Comparison of ENCODE assay signal across 8 cellular contexts in the genomic region with DNA sequence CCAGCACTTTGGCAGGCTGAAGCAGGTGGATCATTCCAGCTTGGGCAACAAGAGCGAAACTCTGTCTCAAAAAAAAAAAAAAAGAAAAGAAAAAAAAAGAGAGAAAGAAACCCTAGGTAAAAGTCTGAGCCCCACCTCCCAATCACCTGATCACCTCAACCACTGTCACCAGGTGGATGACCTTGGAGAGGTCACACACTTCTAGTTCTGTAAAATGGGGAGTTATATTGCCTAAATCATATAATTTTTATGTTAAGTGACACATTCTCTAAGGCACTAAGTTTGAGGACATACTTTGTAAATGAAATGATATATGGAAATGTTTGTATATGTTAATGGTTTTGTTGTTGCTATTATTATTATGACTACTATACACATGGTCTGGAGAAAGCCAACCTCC. TPM values are rescaled to one million over a fixed set of nuclear protein-coding genes. Genes with fewer than 3 reads are reported as not detected.
DNase-seq lines count a peak whose midpoint lies in the region; ATAC-seq and TF ChIP-seq lines count a peak whose summit lies in the region.

No MANE protein-coding gene starts in this region.

- ATAC-seq in foreskin keratinocyte (no peak), HG03378 (IDR thresholded peaks at IDR 0.05; ENCODE audit: unreplicated experiment) (no peak), sciatic nerve (no peak)

- WGBS in prostate gland, result 85% methylated on average over 1 of the region's 1 CpG

- peak overlapping the region; percentile 48 for H3K4me3 ChIP-seq in WERI-Rb-1 (ENCODE audit: low read depth, low read length)
- H3K4me3 ChIP-seq in prostate gland, result no peak overlapping the region

- H3K9ac ChIP-seq in ES-I3 (ENCODE audit: low read depth, low read length), result peak overlapping the region; percentile 86; the same call in 1 of the 2 replicates

- TF ChIP-seq CTCF in WERI-Rb-1 (IDR thresholded peaks at IDR 0.05; ENCODE audit: low read depth, low read length), result no peak
- no peak for TF ChIP-seq CTCF in foreskin keratinocyte (conservative IDR thresholded peaks at IDR 0.05)
- TF ChIP-seq CTCF in prostate gland (IDR thresholded peaks at IDR 0.05), result no peak

- H3K4me1 ChIP-seq in ES-I3 (ENCODE audit: insufficient read depth, low read length) (peaks cover 23% of the 10 kb centered on the region), foreskin keratinocyte (no peaks in the 10 kb centered on the region), prostate gland (replicated peaks) (no peaks in the 10 kb centered on the region)

- H3K27me3 ChIP-seq in WERI-Rb-1 (ENCODE audit: insufficient read depth, low read depth, severe bottlenecking) (no peaks in the 10 kb centered on the region), foreskin keratinocyte (no peaks in the 10 kb centered on the region), prostate gland (replicated peaks; ENCODE audit: insufficient read depth) (no peaks in the 10 kb centered on the region)

- TF ChIP-seq POLR2A in prostate gland (IDR thresholded peaks at IDR 0.05), result no peak

- H3K9me3 ChIP-seq in ES-I3 (ENCODE audit: control insufficient read depth, insufficient read depth, low read length) (no peaks in the 10 kb centered on the region), WERI-Rb-1 (ENCODE audit: severe bottlenecking) (no peaks in the 10 kb centered on the region), prostate gland (no peaks in the 10 kb centered on the region)

- peak overlapping the region; percentile 90 for H3K27ac ChIP-seq in WERI-Rb-1
- H3K27ac ChIP-seq in foreskin keratinocyte, result peak overlapping the region; percentile 69
- H3K27ac ChIP-seq in prostate gland, result peak overlapping the region; percentile 94 to 96

- intact Hi-C loops in prostate gland (cut with DNase I) (no loop called here), sciatic nerve (cut with DNase I) (no loop called here)

- no peaks in the 10 kb centered on the region for H3K36me3 ChIP-seq in ES-I3 (ENCODE audit: insufficient read depth, low read length)
- H3K36me3 ChIP-seq in WERI-Rb-1, result no peaks in the 10 kb centered on the region
- H3K36me3 ChIP-seq in prostate gland, result no peaks in the 10 kb centered on the region

- no peak for DNase-seq in WERI-Rb-1
- no peak for DNase-seq in foreskin keratinocyte
- no peak for DNase-seq in prostate gland (ENCODE audit: low spot score)
- DNase-seq in NCI-H2227 treated with DMSO at 0.1 percent for 48 hours (lab: John Stamatoyannopoulos, UW), result no peak
- DNase-seq in NCI-H1105 treated with DMSO at 0.1 percent for 48 hours (lab: John Stamatoyannopoulos, UW), result no peak
- DNase-seq in sciatic nerve (ENCODE audit: low spot score), result no peak

RNA-seq across cellular contexts. Expression of a gene that starts 1.5 kb away (rescaled TPM):
- total RNA-seq in foreskin keratinocyte, result 12.1 and 13.3 TPM in 2 replicates
- polyA plus RNA-seq in foreskin keratinocyte, result 8.4 and 8.5 TPM in 2 replicates
- total RNA-seq in prostate gland, result 100 to 1,000 TPM in 1 of 2 donors, 10 to 100 TPM in 1; 77.3 to 117 TPM
- 159 TPM for total RNA-seq in sciatic nerve

RNA-seq across cellular contexts. Expression of a gene that starts 25.9 kb away (rescaled TPM):
- total RNA-seq in foreskin keratinocyte, result 259 and 335 TPM in 2 replicates
- 213 and 297 TPM in 2 replicates for polyA plus RNA-seq in foreskin keratinocyte
- total RNA-seq in prostate gland, result 10 to 100 TPM; 75.0 to 93.3 TPM
- total RNA-seq in sciatic nerve, result 79.6 TPM

RNA-seq across cellular contexts. Expression of a gene that starts 36.7 kb away (rescaled TPM):
- total RNA-seq in foreskin keratinocyte, result 833 and 866 TPM in 2 replicates
- polyA plus RNA-seq in foreskin keratinocyte, result 1,198 and 1,225 TPM in 2 replicates
- total RNA-seq in prostate gland, result 1,000 to 10,000 TPM in 1 of 2 donors, 100 to 1,000 TPM in 1; 284 to 1,659 TPM
- total RNA-seq in sciatic nerve, result 93.6 TPM

RNA-seq across cellular contexts. Expression of a gene that starts 38.0 kb away (rescaled TPM):
- 4,994 and 5,148 TPM in 2 replicates for total RNA-seq in foreskin keratinocyte
- polyA plus RNA-seq in foreskin keratinocyte, result 7,188 and 7,608 TPM in 2 replicates
- total RNA-seq in prostate gland, result 1,000 to 10,000 TPM; 2,549 to 4,385 TPM
- total RNA-seq in sciatic nerve, result 2,818 TPM

RNA-seq across cellular contexts. Expression of a gene that starts 39.6 kb away (rescaled TPM):
- total RNA-seq in foreskin keratinocyte, result 2.4 and 2.9 TPM in 2 replicates
- 1.4 and 1.5 TPM in 2 replicates for polyA plus RNA-seq in foreskin keratinocyte
- 1 to 10 TPM; 4.6 to 9.1 TPM for total RNA-seq in prostate gland
- total RNA-seq in sciatic nerve, result 9.0 TPM
